1 cellular context compared by ENCODE assay signal in genomic region chr2:62920070-62920469, GRCh38.
TF ChIP-seq lines count a peak whose summit lies in the region.

No MANE protein-coding gene starts in this region.

TF ChIP-seq in K562, 482 proteins besides CTCF, POLR2A, EP300 and RAD21 (continued from another document and continues in another):
- TF ChIP-seq, protein P1, sequence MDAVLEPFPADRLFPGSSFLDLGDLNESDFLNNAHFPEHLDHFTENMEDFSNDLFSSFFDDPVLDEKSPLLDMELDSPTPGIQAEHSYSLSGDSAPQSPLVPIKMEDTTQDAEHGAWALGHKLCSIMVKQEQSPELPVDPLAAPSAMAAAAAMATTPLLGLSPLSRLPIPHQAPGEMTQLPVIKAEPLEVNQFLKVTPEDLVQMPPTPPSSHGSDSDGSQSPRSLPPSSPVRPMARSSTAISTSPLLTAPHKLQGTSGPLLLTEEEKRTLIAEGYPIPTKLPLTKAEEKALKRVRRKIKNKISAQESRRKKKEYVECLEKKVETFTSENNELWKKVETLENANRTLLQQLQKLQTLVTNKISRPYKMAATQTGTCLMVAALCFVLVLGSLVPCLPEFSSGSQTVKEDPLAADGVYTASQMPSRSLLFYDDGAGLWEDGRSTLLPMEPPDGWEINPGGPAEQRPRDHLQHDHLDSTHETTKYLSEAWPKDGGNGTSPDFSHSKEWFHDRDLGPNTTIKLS (IDR thresholded peaks at IDR 0.05; ENCODE audit: borderline replicate concordance, low read depth): no peak
- 0 out of 2 replicates have a peak, but pooled peaks have one; percentile 54 for TF ChIP-seq SMARCC2 (IDR thresholded peaks at IDR 0.05; ENCODE audit: low read depth)
- TF ChIP-seq GTF2F1 (IDR thresholded peaks at IDR 0.05; ENCODE audit: low read depth, low read length): no peak
- no peak for TF ChIP-seq SMAD1 (IDR thresholded peaks at IDR 0.05; ENCODE audit: low read depth, low read length, partially characterized antibody)
- 0 out of 2 replicates have a peak, but pooled peaks have one; percentile 36 for TF ChIP-seq TRIM28 (IDR thresholded peaks at IDR 0.05)
- TF ChIP-seq NCOR1 (IDR thresholded peaks at IDR 0.05): peak; percentile 46; the same call in 1 of the 2 replicates
- TF ChIP-seq NFE2 (IDR thresholded peaks at IDR 0.05; ENCODE audit: low read depth): peak; percentile 77
- TF ChIP-seq ZNF274 (IDR thresholded peaks at IDR 0.05; ENCODE audit: borderline replicate concordance, low read depth, low read length): no peak
- no peak for TF ChIP-seq ATF6 (CRISPR knock-in tag; IDR thresholded peaks at IDR 0.05)
- TF ChIP-seq ELF4 (CRISPR knock-in tag; IDR thresholded peaks at IDR 0.05): no peak
- TF ChIP-seq ZNF316 (IDR thresholded peaks at IDR 0.05): peak; percentile 97
- no peak for TF ChIP-seq CREB1 (IDR thresholded peaks at IDR 0.05)
- no peak for TF ChIP-seq CREB1 (CRISPR knock-in tag; IDR thresholded peaks at IDR 0.05)
- no peak for TF ChIP-seq ZNF57 (CRISPR knock-in tag; IDR thresholded peaks at IDR 0.05)
- TF ChIP-seq NR2C1 (IDR thresholded peaks at IDR 0.05): no peak
- no peak for TF ChIP-seq NR2C1 (tag; IDR thresholded peaks at IDR 0.05)
- no peak for TF ChIP-seq LEF1 (IDR thresholded peaks at IDR 0.05)
- TF ChIP-seq CBX2 (IDR thresholded peaks at IDR 0.05; ENCODE audit: insufficient read depth, low read length, poor library complexity, severe bottlenecking): no peak
- TF ChIP-seq MTA2 (IDR thresholded peaks at IDR 0.05; ENCODE audit: low read depth): no peak
- TF ChIP-seq ZNF41 (CRISPR knock-in tag; conservative IDR thresholded peaks at IDR 0.05): no peak
- peak; percentile 31; the same call in 1 of the 2 replicates for TF ChIP-seq ZNF384 (IDR thresholded peaks at IDR 0.05; ENCODE audit: low read depth, low read length)
- TF ChIP-seq RBM17 (IDR thresholded peaks at IDR 0.05; ENCODE audit: borderline replicate concordance, low read depth, low read length): no peak
- peak; percentile 91 for TF ChIP-seq MAFG (tag; conservative IDR thresholded peaks at IDR 0.05)
- TF ChIP-seq RBM34 (IDR thresholded peaks at IDR 0.05; ENCODE audit: borderline replicate concordance, insufficient read depth, low read length): no peak
- TF ChIP-seq SRSF7 (optimal IDR thresholded peaks at IDR 0.05; ENCODE audit: low read depth, low read length): no peak
- TF ChIP-seq, protein P2, sequence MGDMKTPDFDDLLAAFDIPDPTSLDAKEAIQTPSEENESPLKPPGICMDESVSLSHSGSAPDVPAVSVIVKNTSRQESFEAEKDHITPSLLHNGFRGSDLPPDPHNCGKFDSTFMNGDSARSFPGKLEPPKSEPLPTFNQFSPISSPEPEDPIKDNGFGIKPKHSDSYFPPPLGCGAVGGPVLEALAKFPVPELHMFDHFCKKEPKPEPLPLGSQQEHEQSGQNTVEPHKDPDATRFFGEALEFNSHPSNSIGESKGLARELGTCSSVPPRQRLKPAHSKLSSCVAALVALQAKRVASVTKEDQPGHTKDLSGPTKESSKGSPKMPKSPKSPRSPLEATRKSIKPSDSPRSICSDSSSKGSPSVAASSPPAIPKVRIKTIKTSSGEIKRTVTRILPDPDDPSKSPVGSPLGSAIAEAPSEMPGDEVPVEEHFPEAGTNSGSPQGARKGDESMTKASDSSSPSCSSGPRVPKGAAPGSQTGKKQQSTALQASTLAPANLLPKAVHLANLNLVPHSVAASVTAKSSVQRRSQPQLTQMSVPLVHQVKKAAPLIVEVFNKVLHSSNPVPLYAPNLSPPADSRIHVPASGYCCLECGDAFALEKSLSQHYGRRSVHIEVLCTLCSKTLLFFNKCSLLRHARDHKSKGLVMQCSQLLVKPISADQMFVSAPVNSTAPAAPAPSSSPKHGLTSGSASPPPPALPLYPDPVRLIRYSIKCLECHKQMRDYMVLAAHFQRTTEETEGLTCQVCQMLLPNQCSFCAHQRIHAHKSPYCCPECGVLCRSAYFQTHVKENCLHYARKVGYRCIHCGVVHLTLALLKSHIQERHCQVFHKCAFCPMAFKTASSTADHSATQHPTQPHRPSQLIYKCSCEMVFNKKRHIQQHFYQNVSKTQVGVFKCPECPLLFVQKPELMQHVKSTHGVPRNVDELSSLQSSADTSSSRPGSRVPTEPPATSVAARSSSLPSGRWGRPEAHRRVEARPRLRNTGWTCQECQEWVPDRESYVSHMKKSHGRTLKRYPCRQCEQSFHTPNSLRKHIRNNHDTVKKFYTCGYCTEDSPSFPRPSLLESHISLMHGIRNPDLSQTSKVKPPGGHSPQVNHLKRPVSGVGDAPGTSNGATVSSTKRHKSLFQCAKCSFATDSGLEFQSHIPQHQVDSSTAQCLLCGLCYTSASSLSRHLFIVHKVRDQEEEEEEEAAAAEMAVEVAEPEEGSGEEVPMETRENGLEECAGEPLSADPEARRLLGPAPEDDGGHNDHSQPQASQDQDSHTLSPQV (IDR thresholded peaks at IDR 0.05): peak; percentile 20; the same call in 1 of the 2 replicates
- TF ChIP-seq SRF (CRISPR knock-in tag; IDR thresholded peaks at IDR 0.05): no peak
- TF ChIP-seq, protein P3, sequence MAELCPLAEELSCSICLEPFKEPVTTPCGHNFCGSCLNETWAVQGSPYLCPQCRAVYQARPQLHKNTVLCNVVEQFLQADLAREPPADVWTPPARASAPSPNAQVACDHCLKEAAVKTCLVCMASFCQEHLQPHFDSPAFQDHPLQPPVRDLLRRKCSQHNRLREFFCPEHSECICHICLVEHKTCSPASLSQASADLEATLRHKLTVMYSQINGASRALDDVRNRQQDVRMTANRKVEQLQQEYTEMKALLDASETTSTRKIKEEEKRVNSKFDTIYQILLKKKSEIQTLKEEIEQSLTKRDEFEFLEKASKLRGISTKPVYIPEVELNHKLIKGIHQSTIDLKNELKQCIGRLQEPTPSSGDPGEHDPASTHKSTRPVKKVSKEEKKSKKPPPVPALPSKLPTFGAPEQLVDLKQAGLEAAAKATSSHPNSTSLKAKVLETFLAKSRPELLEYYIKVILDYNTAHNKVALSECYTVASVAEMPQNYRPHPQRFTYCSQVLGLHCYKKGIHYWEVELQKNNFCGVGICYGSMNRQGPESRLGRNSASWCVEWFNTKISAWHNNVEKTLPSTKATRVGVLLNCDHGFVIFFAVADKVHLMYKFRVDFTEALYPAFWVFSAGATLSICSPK (IDR thresholded peaks at IDR 0.05; ENCODE audit: borderline replicate concordance): no peak
- TF ChIP-seq MAFF (IDR thresholded peaks at IDR 0.05; ENCODE audit: low read length): peak; percentile 68
- no peak for TF ChIP-seq ZNF24 (IDR thresholded peaks at IDR 0.05)
- peak; percentile 85 for TF ChIP-seq MYBL2 (IDR thresholded peaks at IDR 0.05; ENCODE audit: low read depth)
- no peak for TF ChIP-seq MYBL2 (CRISPR knock-in tag; IDR thresholded peaks at IDR 0.05; ENCODE audit: borderline replicate concordance)
- no peak for TF ChIP-seq BRD4 (IDR thresholded peaks at IDR 0.05)
- TF ChIP-seq ZNF407 (IDR thresholded peaks at IDR 0.05; ENCODE audit: low read depth): no peak
- TF ChIP-seq PHF21A (IDR thresholded peaks at IDR 0.05; ENCODE audit: borderline replicate concordance, low read depth): no peak
- no peak for TF ChIP-seq AFF4 (CRISPR knock-in tag; IDR thresholded peaks at IDR 0.05)
- TF ChIP-seq, protein P4, sequence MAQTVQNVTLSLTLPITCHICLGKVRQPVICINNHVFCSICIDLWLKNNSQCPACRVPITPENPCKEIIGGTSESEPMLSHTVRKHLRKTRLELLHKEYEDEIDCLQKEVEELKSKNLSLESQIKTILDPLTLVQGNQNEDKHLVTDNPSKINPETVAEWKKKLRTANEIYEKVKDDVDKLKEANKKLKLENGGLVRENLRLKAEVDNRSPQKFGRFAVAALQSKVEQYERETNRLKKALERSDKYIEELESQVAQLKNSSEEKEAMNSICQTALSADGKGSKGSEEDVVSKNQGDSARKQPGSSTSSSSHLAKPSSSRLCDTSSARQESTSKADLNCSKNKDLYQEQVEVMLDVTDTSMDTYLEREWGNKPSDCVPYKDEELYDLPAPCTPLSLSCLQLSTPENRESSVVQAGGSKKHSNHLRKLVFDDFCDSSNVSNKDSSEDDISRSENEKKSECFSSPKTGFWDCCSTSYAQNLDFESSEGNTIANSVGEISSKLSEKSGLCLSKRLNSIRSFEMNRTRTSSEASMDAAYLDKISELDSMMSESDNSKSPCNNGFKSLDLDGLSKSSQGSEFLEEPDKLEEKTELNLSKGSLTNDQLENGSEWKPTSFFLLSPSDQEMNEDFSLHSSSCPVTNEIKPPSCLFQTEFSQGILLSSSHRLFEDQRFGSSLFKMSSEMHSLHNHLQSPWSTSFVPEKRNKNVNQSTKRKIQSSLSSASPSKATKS (CRISPR knock-in tag; IDR thresholded peaks at IDR 0.05): no peak
- TF ChIP-seq ARID1B (IDR thresholded peaks at IDR 0.05): peak; percentile 88
- no peak for TF ChIP-seq TSC22D4 (tag; IDR thresholded peaks at IDR 0.05)
